Comparison of ENCODE assay signal across 23 cellular contexts in the genomic region with DNA sequence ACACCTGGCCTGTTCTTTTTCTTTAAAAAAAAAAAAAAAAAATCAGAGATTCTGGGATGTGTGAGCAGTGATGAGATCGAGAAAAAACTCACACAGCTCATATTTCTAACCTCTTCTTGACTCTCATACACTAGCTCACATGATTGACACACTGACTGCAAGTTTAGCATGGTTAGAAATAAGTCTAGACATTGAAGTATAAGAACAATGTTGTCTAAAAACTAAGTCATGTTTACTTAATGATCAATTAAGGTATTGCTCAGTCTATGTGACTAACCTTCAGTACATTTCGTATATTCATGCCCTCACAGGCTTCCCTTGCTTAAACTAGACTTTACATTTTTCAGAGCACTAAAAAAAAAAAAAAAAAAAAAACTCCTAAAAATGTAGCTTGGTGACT.
DNase-seq lines count a peak whose midpoint lies in the region; ATAC-seq, FAIRE-seq and TF ChIP-seq lines count a peak whose summit lies in the region.
"Had no signal": no experiment of that assay in that cellular context is flagged by ENCODE, and none has a peak within 500 bp of the region (broad histone marks: within the 10 kb centered on the region; RNA-seq: fewer than 3 reads in every experiment).

No MANE protein-coding gene starts in this region.

- H3K9me3 Mint-ChIP-seq in Calu3 (ENCODE audit: low read depth, unreplicated experiment), result no peaks in the 10 kb centered on the region
- H3K9me3 Mint-ChIP-seq: CD4-positive, alpha-beta memory T cell had no signal

- H3K9ac ChIP-seq in keratinocyte (ENCODE audit: control insufficient read depth, extremely low read depth, insufficient read depth, low read length), result peak overlapping the region; percentile 34

- H3K36me3 ChIP-seq in bronchial epithelial cell (ENCODE audit: control insufficient read depth, insufficient read depth, low read length), result no peaks in the 10 kb centered on the region
- no peaks in the 10 kb centered on the region for H3K36me3 ChIP-seq in keratinocyte (ENCODE audit: control insufficient read depth in 2 of 2, extremely low read depth in 1 of 2, insufficient read depth in 2 of 2, low read length in 2 of 2)
- H3K36me3 ChIP-seq: MG63, Peyer's patch, SJSA1 had no signal

- peaks cover 10% of the 10 kb centered on the region for H3K4me1 ChIP-seq in keratinocyte (ENCODE audit: control insufficient read depth, extremely low read depth, insufficient read depth, low read length)
- H3K4me1 ChIP-seq: Peyer's patch, SJSA1 had no signal

- no peak for FAIRE-seq in bronchial epithelial cell (lab: Jason Lieb, UNC)
- FAIRE-seq in keratinocyte (lab: Jason Lieb, UNC), result peak; percentile 75
- FAIRE-seq: GM12878 had no signal

- H2AFZ ChIP-seq in keratinocyte (ENCODE audit: control insufficient read depth, low read length), result peak overlapping the region; percentile 61

- no peaks in the 10 kb centered on the region for H3K27me3 Mint-ChIP-seq in Calu3 (ENCODE audit: unreplicated experiment)

- H3K27me3 ChIP-seq in bronchial epithelial cell (ENCODE audit: control insufficient read depth, insufficient read depth, low read length) (no peaks in the 10 kb centered on the region), keratinocyte (ENCODE audit: control insufficient read depth, extremely low read depth, insufficient read depth, low read length) (no peaks in the 10 kb centered on the region)
- H3K27me3 ChIP-seq: MG63, Peyer's patch, SJSA1 had no signal

- no peak for ATAC-seq in GM21737 (IDR thresholded peaks at IDR 0.05; ENCODE audit: unreplicated experiment)
- ATAC-seq: GM12878 had no signal

- H3K4me3 Mint-ChIP-seq in Calu3 (ENCODE audit: low read depth, unreplicated experiment), result no peak overlapping the region
- H3K4me3 Mint-ChIP-seq: CD4-positive, alpha-beta memory T cell had no signal

- H3K4me3 ChIP-seq in bronchial epithelial cell (ENCODE audit: low read depth, low read length) (no peak overlapping the region), keratinocyte (ENCODE audit: control insufficient read depth in 2 of 3, extremely low read depth in 1 of 3, insufficient read depth in 2 of 3, low read depth in 1 of 3, low read length in 3 of 3) (no peak overlapping the region)
- H3K4me3 ChIP-seq: GM12878, MG63, Peyer's patch, SJSA1 had no signal

- CTCF ChIA-PET in Calu3 (lab: Charles Lee), result interaction anchor here (0.6 to 1.1 kb wide), 5 partner anchors 11 to 368 kb away, joined by 3 to 8 read pairs (median 4); no protein-coding TSS in a partner anchor

- TF ChIP-seq CTCF in Calu3 (IDR thresholded peaks at IDR 0.05; ENCODE audit: unreplicated experiment), result no peak
- TF ChIP-seq CTCF in bronchial epithelial cell (IDR thresholded peaks at IDR 0.05; ENCODE audit: insufficient read depth, low read length, severe bottlenecking), result no peak
- TF ChIP-seq CTCF in keratinocyte (optimal IDR thresholded peaks at IDR 0.05 in 1 of 3, IDR thresholded peaks at IDR 0.05 in 1 of 3, conservative IDR thresholded peaks at IDR 0.05 in 1 of 3; ENCODE audit: extremely low read depth in 1 of 3, insufficient read depth in 2 of 3, low read length in 3 of 3), result no peak

- dilution Hi-C loops in keratinocyte (cut with MboI; ENCODE audit: extremely low pct_ligation_motif_present, low sequenced_read_pairs), result no loop called here

- no peaks in the 10 kb centered on the region for H3K9me1 ChIP-seq in keratinocyte (ENCODE audit: control insufficient read depth, extremely low read depth, insufficient read depth, low read length)

- H4K20me1 ChIP-seq in keratinocyte (ENCODE audit: control insufficient read depth, extremely low read depth, insufficient read depth, low read length), result no peaks in the 10 kb centered on the region

- peaks cover 8% of the 10 kb centered on the region for H3K4me1 Mint-ChIP-seq in Calu3 (ENCODE audit: low read depth, unreplicated experiment)

- intact Hi-C loops in Calu3 (cut with micrococcal nuclease; ENCODE audit: unreplicated experiment), result no loop called here

- DNase-seq in Calu3, result no peak
- DNase-seq in HPDE6-E6E7 (ENCODE audit: extremely low spot score), result peak; percentile 26
- peak; percentile 98 for DNase-seq in bronchial epithelial cell (ENCODE audit: low read depth)
- DNase-seq in keratinocyte (ENCODE audit: low read depth, low spot score), result peak; percentile 60
- DNase-seq in NCI-H526 treated with DMSO at 0.1 percent for 48 hours (lab: John Stamatoyannopoulos, UW), result no peak
- DNase-seq in OCI-M1 (lab: John Stamatoyannopoulos, UW), result no peak
- DNase-seq in D341Med (ENCODE audit: low spot score), result no peak
- DNase-seq: C1 segment of cervical spinal cord; CD4-positive, alpha-beta memory T cell; COR-L47; DMS 273 treated with DMSO at 0.1 percent for 48 hours; DMS79; EL; GDM1; KBM-7; MG63; NCI-H1105 treated with DMSO at 0.1 percent for 48 hours; NCI-H2029 treated with DMSO at 0.1 percent for 48 hours; NCI-H446 treated with DMSO at 0.1 percent for 48 hours; Peyer's patch had no signal

- peaks cover 5% of the 10 kb centered on the region for H3K36me3 Mint-ChIP-seq in Calu3 (ENCODE audit: insufficient read depth, unreplicated experiment)
- H3K36me3 Mint-ChIP-seq: CD4-positive, alpha-beta memory T cell had no signal

- BruUV-seq in Calu3 (replicated peaks; lab: Mats Ljungman, UMichigan), result no TSS peak

- H3K79me2 ChIP-seq in keratinocyte (ENCODE audit: control insufficient read depth, insufficient read depth, low read length), result no peaks in the 10 kb centered on the region

- H3K9me3 ChIP-seq in keratinocyte (ENCODE audit: control insufficient read depth, low read depth, low read length), result no peaks in the 10 kb centered on the region
- H3K9me3 ChIP-seq: MG63, Peyer's patch had no signal

- H3K27ac Mint-ChIP-seq in Calu3 (ENCODE audit: unreplicated experiment), result peak overlapping the region; percentile 74
- H3K27ac Mint-ChIP-seq: CD4-positive, alpha-beta memory T cell had no signal

- peak overlapping the region; percentile 68 for H3K27ac ChIP-seq in keratinocyte (ENCODE audit: control insufficient read depth, insufficient read depth, low read length)
- H3K27ac ChIP-seq: Peyer's patch, SJSA1 had no signal

- H3K4me2 ChIP-seq in keratinocyte (ENCODE audit: control insufficient read depth, extremely low read depth, insufficient read depth, low read depth, low read length), result peak overlapping the region; percentile 65

Comparison
In these comparisons a context has a peak if more than half of its experiments do, and no peak if none do; other contexts are left out.
1. DNase-seq: peak in HPDE6-E6E7 (single experiment), bronchial epithelial cell (single experiment) and keratinocyte (single experiment); none in Calu3 (single experiment), NCI-H526 treated with DMSO at 0.1 percent for 48 hours (single experiment), OCI-M1 (single experiment) and D341Med (single experiment).